18 cellular contexts compared by ENCODE assay signal in the genomic region with DNA sequence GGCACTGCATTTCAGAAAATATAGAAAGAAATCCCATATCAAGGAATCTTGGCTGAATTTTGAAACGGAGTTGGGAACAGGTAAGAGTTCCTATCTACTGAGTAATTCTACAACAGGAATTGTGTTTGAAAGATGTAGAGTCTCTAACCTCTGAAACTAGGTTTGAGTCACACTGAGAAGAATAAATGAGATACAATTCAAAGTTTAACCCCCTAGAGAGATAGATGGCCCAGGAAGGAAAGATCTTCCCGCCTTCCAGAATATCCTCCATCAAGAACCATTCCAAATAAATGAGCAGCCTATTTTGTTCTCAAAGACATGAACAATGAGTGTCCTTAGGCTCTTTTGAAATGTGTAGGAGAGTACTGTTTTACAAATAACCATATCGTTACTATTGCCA. TPM values are rescaled to one million over a fixed set of nuclear protein-coding genes. Genes with fewer than 3 reads are reported as not detected.
DNase-seq lines count a peak whose midpoint lies in the region; ATAC-seq, FAIRE-seq and TF ChIP-seq lines count a peak whose summit lies in the region.
"Had no signal": no experiment of that assay in that cellular context is flagged by ENCODE, and none has a peak within 500 bp of the region (broad histone marks: within the 10 kb centered on the region; RNA-seq: fewer than 3 reads in every experiment).

No MANE protein-coding gene starts in this region.

- no peak overlapping the region for H3K4me2 ChIP-seq in GM23338
- H3K4me2 ChIP-seq in H1 (ENCODE audit: insufficient read depth in 1 of 2, low read depth in 2 of 2, low read length in 2 of 2), result no peak overlapping the region
- H3K4me2 ChIP-seq in neural progenitor cell, result peak overlapping the region; percentile 89

- no peak overlapping the region for H2BK5ac ChIP-seq in H1 (ENCODE audit: low read depth, low read length)

- no peak overlapping the region for H2AK5ac ChIP-seq in H1 (ENCODE audit: low read depth, low read length)

- H3K36me3 Mint-ChIP-seq in GM23338 (ENCODE audit: low read depth), result peaks cover 7% of the 10 kb centered on the region; the same call in 1 of the 3 replicates
- H3K36me3 Mint-ChIP-seq in neural progenitor cell, result peaks cover 10% of the 10 kb centered on the region

- no peak overlapping the region for H3K9ac ChIP-seq in H1 (replicated peaks in 1 of 4; ENCODE audit: extremely low read depth in 1 of 4, low read depth in 3 of 4, low read length in 3 of 4)
- H3K9ac ChIP-seq in neural progenitor cell, result no peak overlapping the region

- CTCF ChIA-PET in Panc1 (lab: Charles Lee) (no interaction called here), H1 (lab: Charles Lee; ENCODE audit: partially characterized antibody) (interaction anchor here (1.3 to 1.6 kb wide), 3 partner anchors 8 to 55 kb away, joined by 3 to 4 read pairs (median 3); no protein-coding TSS in a partner anchor)

- H3K23ac ChIP-seq in H1 (ENCODE audit: insufficient read length), result no peak overlapping the region

- H3K56ac ChIP-seq in H1 (replicated peaks; ENCODE audit: insufficient read length, low read depth, low read length), result no peak overlapping the region

- POLR2A ChIA-PET in Panc1 (lab: Charles Lee) (no interaction called here), H1 (lab: Charles Lee; ENCODE audit: partially characterized antibody) (interaction anchor here (0.8 kb wide), 1 partner anchor 15 kb away, joined by 3 read pairs; no protein-coding TSS in a partner anchor)

- no peak overlapping the region for H4K8ac ChIP-seq in H1 (ENCODE audit: extremely low read depth, insufficient read depth, low read length)

- TF ChIP-seq CTCF in GM23338 (conservative IDR thresholded peaks at IDR 0.05; ENCODE audit: low read depth in 2 of 2), result no peak
- TF ChIP-seq CTCF in Panc1 (IDR thresholded peaks at IDR 0.05), result no peak
- no peak for TF ChIP-seq CTCF in H1 (IDR thresholded peaks at IDR 0.05; ENCODE audit: control extremely low read depth in 1 of 3, insufficient read depth in 1 of 3, low read depth in 1 of 3, low read length in 3 of 3)
- no peak for TF ChIP-seq CTCF in neural progenitor cell (IDR thresholded peaks at IDR 0.05)
- TF ChIP-seq CTCF in brain microvascular endothelial cell (IDR thresholded peaks at IDR 0.05; ENCODE audit: low read depth, low read length, missing control alignments), result no peak

- no peak for FAIRE-seq in H1 (lab: Jason Lieb, UNC)
- FAIRE-seq: HepG2, HTR-8/SVneo had no signal

- peaks cover 4% of the 10 kb centered on the region; the same call in 1 of the 2 replicates for H3F3A ChIP-seq in GM23338 (replicated peaks; ENCODE audit: low read depth)
- H3F3A ChIP-seq in neural progenitor cell (ENCODE audit: low read depth), result peaks cover 19% of the 10 kb centered on the region

- H2AFZ ChIP-seq in GM23338, result no peak overlapping the region
- H2AFZ ChIP-seq in H1 (ENCODE audit: low read length), result no peak overlapping the region
- no peak overlapping the region for H2AFZ ChIP-seq in neural progenitor cell (replicated peaks)

- H3K4ac ChIP-seq in H1 (replicated peaks; ENCODE audit: insufficient read length, low read depth, low read length), result no peak overlapping the region

- H3K23me2 ChIP-seq in H1 (ENCODE audit: low read depth, low read length), result peaks cover 8% of the 10 kb centered on the region; the same call in 1 of the 2 replicates

- H3K79me2 ChIP-seq in GM23338 (replicated peaks; ENCODE audit: insufficient read depth), result peaks cover 34% of the 10 kb centered on the region
- H3K79me2 ChIP-seq in H1 (ENCODE audit: control insufficient read depth in 1 of 2, insufficient read depth in 2 of 2, low read length in 2 of 2), result peaks cover 0 to 31% of the 10 kb centered on the region in 2 experiments; a peak in 2 of 4 replicates
- H3K79me2 ChIP-seq in neural progenitor cell (ENCODE audit: low read depth), result peaks cover 60% of the 10 kb centered on the region

- no peaks in the 10 kb centered on the region for H3K79me1 ChIP-seq in H1 (ENCODE audit: low read depth, low read length)

- in situ Hi-C loops in Panc1 (cut with HindIII; ENCODE audit: low pct_unique_long_range_greater_than_20kb, low sequenced_read_pairs) (no loop called here), brain microvascular endothelial cell (cut with HindIII; ENCODE audit: low pct_ligation_motif_present, low sequenced_read_pairs) (no loop called here)

- DNase-seq in GM23338 (ENCODE audit: low spot score) (peak; percentile 57), Panc1 (ENCODE audit: low read depth, low spot score) (no peak), H1 (ENCODE audit: low read depth in 1 of 2, low spot score in 2 of 2) (no peak), neural progenitor cell (ENCODE audit: low spot score) (no peak), NCI-H1417 treated with DMSO at 0.1 percent for 48 hours (lab: John Stamatoyannopoulos, UW) (no peak), brain microvascular endothelial cell (no peak)
- no peak for DNase-seq in stimulated activated CD4-positive, alpha-beta T cell treated with anti-CD3 and anti-CD28 coated beads, Interleukin-12 subunit alpha, Interleukin-12 subunit beta, amount 100 ng/mL, for 4 hours
- DNase-seq: CD8-positive, alpha-beta T cell; COR-L47; DND-41; GDM1; GOT3; HFFc6 had no signal

- TF ChIP-seq RAD21 in H1 (IDR thresholded peaks at IDR 0.05 in 1 of 2, conservative IDR thresholded peaks at IDR 0.05 in 1 of 2; ENCODE audit: low read depth in 2 of 2, low read length in 2 of 2), result no peak

- BruUV-seq in Panc1 (replicated peaks; lab: Mats Ljungman, UMichigan), result no TSS peak

- H3K27ac ChIP-seq in GM23338 (ENCODE audit: low read depth) (no peak overlapping the region), Panc1 (ENCODE audit: low read length) (0 out of 2 replicates have a peak overlapping the region, but pooled peaks have one; percentile 9), H1 (ENCODE audit: low read depth, low read length) (no peak overlapping the region), neural progenitor cell (no peak overlapping the region), brain microvascular endothelial cell (no peak overlapping the region)
- H3K27ac ChIP-seq: C4-2B had no signal

- ATAC-seq in GM23338, result no peak
- no peak for ATAC-seq in Panc1
- ATAC-seq: CD8-positive, alpha-beta T cell; HepG2 had no signal

- H3K9me3 Mint-ChIP-seq in GM23338, result no peaks in the 10 kb centered on the region; the same call in 2 of the 3 replicates
- no peaks in the 10 kb centered on the region for H3K9me3 Mint-ChIP-seq in neural progenitor cell
- H3K9me3 Mint-ChIP-seq: CD8-positive, alpha-beta T cell; HFFc6 had no signal

- H3K9me2 ChIP-seq in GM23338 (ENCODE audit: insufficient read depth), result no peaks in the 10 kb centered on the region

- 1% methylated on average over 3 of the region's 3 CpGs; no CpG with 5 or more reads in 1 of the 2 experiments for WGBS in H1 (ENCODE audit: extremely low coverage in 1 of 2, insufficient coverage in 1 of 2, insufficient read length in 1 of 2, insufficient replicate concordance in 2 of 2, low coverage in 1 of 2, low lambda C conversion rate in 2 of 2, missing lambda C conversion rate in 1 of 2), 2 experiments

- H3K4me1 Mint-ChIP-seq in GM23338 (peaks cover 19% of the 10 kb centered on the region), neural progenitor cell (peaks cover 16% of the 10 kb centered on the region)

- H3K4me3 ChIP-seq in GM23338 (no peak overlapping the region), Panc1 (ENCODE audit: low read depth in 2 of 2, low read length in 2 of 2) (no peak overlapping the region), H1 (ENCODE audit: extremely low read depth in 1 of 4, insufficient read depth in 2 of 4, low read depth in 3 of 4, low read length in 4 of 4) (no peak overlapping the region), neural progenitor cell (no peak overlapping the region), brain microvascular endothelial cell (ENCODE audit: low read depth, low read length) (no peak overlapping the region)
- H3K4me3 ChIP-seq: HAP-1 had no signal

- H3K27ac Mint-ChIP-seq in GM23338 (no peak overlapping the region), neural progenitor cell (no peak overlapping the region)
- H3K27ac Mint-ChIP-seq: B cell; CD8-positive, alpha-beta T cell; HFFc6 had no signal

- no peak overlapping the region for H4K5ac ChIP-seq in H1 (ENCODE audit: insufficient read length, low read depth, low read length)

- H3K4me3 Mint-ChIP-seq in GM23338 (no peak overlapping the region; the same call in 2 of the 3 replicates), neural progenitor cell (no peak overlapping the region)
- H3K4me3 Mint-ChIP-seq: B cell; CD8-positive, alpha-beta T cell; HFFc6 had no signal

- no peak overlapping the region for H4K91ac ChIP-seq in H1 (replicated peaks; ENCODE audit: insufficient read length, low read length)

- no peak overlapping the region for H3K18ac ChIP-seq in H1 (ENCODE audit: extremely low read depth, low read length)

- TF ChIP-seq POLR2A in H1 (IDR thresholded peaks at IDR 0.05; ENCODE audit: control extremely low read depth in 1 of 2, low read depth in 2 of 2, low read length in 2 of 2), result no peak

- no peaks in the 10 kb centered on the region for H3K36me3 ChIP-seq in GM23338 (ENCODE audit: insufficient read depth)
- no peaks in the 10 kb centered on the region; the same call in 1 of the 2 replicates for H3K36me3 ChIP-seq in Panc1 (ENCODE audit: control insufficient read depth, insufficient read depth, low read length)
- H3K36me3 ChIP-seq in H1 (ENCODE audit: control insufficient read depth in 2 of 4, insufficient read depth in 4 of 4, low read length in 3 of 4), result no peaks in the 10 kb centered on the region
- H3K36me3 ChIP-seq in neural progenitor cell, result no peaks in the 10 kb centered on the region
- H3K36me3 ChIP-seq in brain microvascular endothelial cell (replicated peaks), result no peaks in the 10 kb centered on the region

- no peak overlapping the region for H2BK15ac ChIP-seq in H1 (ENCODE audit: low read length)

- peaks cover 21% of the 10 kb centered on the region for H3K4me1 ChIP-seq in GM23338 (ENCODE audit: insufficient read depth)
- H3K4me1 ChIP-seq in Panc1 (ENCODE audit: control insufficient read depth, insufficient read depth, low read length), result peaks cover 12% of the 10 kb centered on the region
- peaks cover 0 to 4% (median 2%) of the 10 kb centered on the region in 4 experiments; a peak in 4 of 7 replicates for H3K4me1 ChIP-seq in H1 (replicated peaks in 1 of 4; ENCODE audit: control insufficient read depth in 3 of 4, insufficient read depth in 4 of 4, low read length in 3 of 4)
- peaks cover 21% of the 10 kb centered on the region for H3K4me1 ChIP-seq in neural progenitor cell

- intact Hi-C loops in Panc1 (cut with micrococcal nuclease; ENCODE audit: unreplicated experiment), result no loop called here

- H2BK12ac ChIP-seq in H1 (ENCODE audit: low read depth, low read length), result no peak overlapping the region

- no peak overlapping the region for H3K14ac ChIP-seq in H1 (ENCODE audit: insufficient read length)

- no peak overlapping the region for H2BK120ac ChIP-seq in H1 (replicated peaks; ENCODE audit: low read depth, low read length)

- TF ChIP-seq EP300 in H1 (IDR thresholded peaks at IDR 0.05; ENCODE audit: borderline replicate concordance in 1 of 2, low read depth in 2 of 2, low read length in 2 of 2), result no peak

- H3K9me3 ChIP-seq in Panc1 (ENCODE audit: control insufficient read depth, insufficient read depth, low read depth, low read length) (no peaks in the 10 kb centered on the region), H1 (ENCODE audit: insufficient read depth in 2 of 2, low read depth in 1 of 2, low read length in 1 of 2) (no peaks in the 10 kb centered on the region), neural progenitor cell (ENCODE audit: low read depth) (no peaks in the 10 kb centered on the region)
- H3K9me3 ChIP-seq: HAP-1 had no signal

- H4K20me1 ChIP-seq in GM23338 (replicated peaks; ENCODE audit: insufficient read depth) (peaks cover 24% of the 10 kb centered on the region), H1 (replicated peaks in 1 of 2; ENCODE audit: control insufficient read depth in 1 of 2, insufficient read depth in 2 of 2, low read length in 2 of 2) (peaks cover 12 to 13% of the 10 kb centered on the region in 2 experiments), neural progenitor cell (ENCODE audit: low read depth) (peaks cover 34% of the 10 kb centered on the region)

- H3K27me3 ChIP-seq in GM23338 (ENCODE audit: insufficient read depth) (peaks cover 69% of the 10 kb centered on the region), Panc1 (ENCODE audit: control insufficient read depth, insufficient read depth, low read length) (no peaks in the 10 kb centered on the region), H1 (replicated peaks in 1 of 4; ENCODE audit: control insufficient read depth in 3 of 4, extremely low read depth in 1 of 4, insufficient read depth in 3 of 4, low read length in 3 of 4) (peaks cover 11 to 49% (median 30%) of the 10 kb centered on the region in 4 experiments), neural progenitor cell (peaks cover 42% of the 10 kb centered on the region), brain microvascular endothelial cell (replicated peaks) (no peaks in the 10 kb centered on the region)

- peaks cover 64% of the 10 kb centered on the region for H3K27me3 Mint-ChIP-seq in GM23338 (ENCODE audit: insufficient read depth, low read depth, poor library complexity)
- peaks cover 2% of the 10 kb centered on the region for H3K27me3 Mint-ChIP-seq in neural progenitor cell (ENCODE audit: insufficient read depth, low read depth)
- H3K27me3 Mint-ChIP-seq: B cell had no signal

- H2BK20ac ChIP-seq in H1 (ENCODE audit: low read length), result no peak overlapping the region

RNA-seq across cellular contexts. Expression of gene ANP32A, which starts 2.9 kb away (rescaled TPM):
- 190 and 204 TPM in 2 replicates for total RNA-seq in GM23338 (2014; rRNA removed; shearing (Covaris generic))
- polyA plus RNA-seq in GM23338 (2016; fragmentation: Nextera tagmentation; extraction: Ambion mirVana), result 291 and 304 TPM in 2 replicates
- 226 TPM for total RNA-seq in Panc1 (2021; ENCODE audit: unreplicated experiment)
- 274 TPM for polyA plus RNA-seq in Panc1 (2012; ENCODE audit: insufficient read length)
- total RNA-seq in H1 (2021; fragmentation: NEBNext Ultra II Directional; extraction: Animal tissue kit (Norgen Biotek cat#: 25700)), result 284 and 295 TPM in 2 replicates
- polyA plus RNA-seq in H1 (2011; rRNA removed), result 46.8 and 70.8 TPM in 2 replicates
- polyA plus RNA-seq in H1 (2011; cell fraction: cytosol; rRNA removed), result 114 TPM
- 28.3 TPM for polyA plus RNA-seq in H1 (2011; cell fraction: nucleus; rRNA removed)
- polyA plus RNA-seq in H1 (2012, experiment 1 of 2), result 332 to 427 TPM (median 351 TPM) in 4 replicates
- 153 TPM for polyA plus RNA-seq in H1 (2012, experiment 2 of 2)
- polyA plus RNA-seq in H1 (2013, experiment 1 of 2), result 224 TPM
- 234 TPM for polyA plus RNA-seq in H1 (2013, experiment 2 of 2)
- polyA minus RNA-seq in H1 (2011; rRNA and poly(A)+ RNA removed), result 51.5 and 75.1 TPM in 2 replicates
- polyA minus RNA-seq in H1 (2011; cell fraction: cytosol; rRNA and poly(A)+ RNA removed), result 79.9 TPM
- polyA minus RNA-seq in H1 (2011; cell fraction: nucleus; rRNA and poly(A)+ RNA removed), result 51.2 TPM
- total RNA-seq in neural progenitor cell (ENCODE audit: low replicate concordance), result 250 and 333 TPM in 2 replicates
